29 cellular contexts compared by ENCODE assay signal in the genomic region with DNA sequence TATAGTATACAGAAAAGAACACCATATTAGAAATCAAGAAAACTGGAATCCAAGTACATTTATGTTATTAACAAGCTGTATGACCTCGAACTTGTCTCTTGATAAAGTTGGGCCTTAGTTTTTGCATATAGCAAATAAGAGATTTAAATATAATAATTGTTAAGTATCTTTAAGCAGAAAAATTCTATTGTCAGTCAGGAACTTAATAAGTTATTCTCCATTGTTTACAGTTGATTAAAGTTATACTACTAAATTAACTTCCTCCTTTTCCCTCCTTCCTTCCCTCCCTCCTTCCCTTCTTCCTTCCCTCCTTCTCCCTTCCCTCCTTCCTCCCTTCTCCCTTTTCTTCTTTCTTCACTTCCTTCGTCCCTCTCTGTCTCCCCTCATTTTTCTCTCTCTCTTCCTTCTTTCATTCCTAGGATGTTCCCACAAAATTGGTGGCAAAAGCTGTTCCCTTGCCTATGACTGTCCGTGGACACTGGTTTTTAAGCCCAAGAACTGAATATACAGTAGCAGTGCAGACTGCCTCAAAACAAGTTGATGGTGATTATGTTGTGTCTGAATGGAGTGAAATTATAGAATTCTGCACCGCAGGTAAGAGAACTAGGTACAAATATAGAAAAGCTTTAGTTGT. TPM values are rescaled to one million over a fixed set of nuclear protein-coding genes. Genes with fewer than 3 reads are reported as not detected.
DNase-seq lines count a peak whose midpoint lies in the region; ATAC-seq, FAIRE-seq and TF ChIP-seq lines count a peak whose summit lies in the region.
"Had no signal": no experiment of that assay in that cellular context is flagged by ENCODE, and none has a peak within 500 bp of the region (broad histone marks: within the 10 kb centered on the region; RNA-seq: fewer than 3 reads in every experiment).

No MANE protein-coding gene starts in this region.

- H4K20me1 ChIP-seq in K562 (replicated peaks; ENCODE audit: control insufficient read depth, insufficient read depth, low read length): no peaks in the 10 kb centered on the region
- H4K20me1 ChIP-seq: BLaER1 had no signal

- no peak overlapping the region for H2AFZ ChIP-seq in K562 (ENCODE audit: low read depth, low read length)

- BruUV-seq in K562 (replicated peaks; lab: Mats Ljungman, UMichigan): no TSS peak

- in situ Hi-C loops in K562 (cut with MboI): no loop called here

- H3K36me3 ChIP-seq in HEK293 (ENCODE audit: control insufficient read depth in 2 of 2, insufficient read depth in 1 of 2, low read length in 2 of 2): no peaks in the 10 kb centered on the region
- no peaks in the 10 kb centered on the region for H3K36me3 ChIP-seq in K562 (ENCODE audit: control insufficient read depth, insufficient read depth, low read length)
- H3K36me3 ChIP-seq in kidney (ENCODE audit: control insufficient read depth in 1 of 2, insufficient read depth in 2 of 2, low read length in 2 of 2): no peaks in the 10 kb centered on the region
- H3K36me3 ChIP-seq: BLaER1 had no signal

- H3K9me3 ChIP-seq in HEK293 (ENCODE audit: control insufficient read depth, insufficient read depth, low read depth, low read length): no peaks in the 10 kb centered on the region
- no peaks in the 10 kb centered on the region for H3K9me3 ChIP-seq in K562 (replicated peaks; ENCODE audit: control insufficient read depth, insufficient read depth, low read depth, low read length)
- no peaks in the 10 kb centered on the region for H3K9me3 ChIP-seq in kidney (ENCODE audit: control insufficient read depth in 1 of 2, low read length in 2 of 2)
- H3K9me3 ChIP-seq: BE2C had no signal

- H3K9ac ChIP-seq in K562 (ENCODE audit: insufficient read depth in 1 of 2, low read depth in 2 of 2, low read length in 2 of 2) (no peak overlapping the region), kidney (ENCODE audit: low read length in 2 of 2) (no peak overlapping the region)
- H3K9ac ChIP-seq: BLaER1 had no signal

- TF ChIP-seq RAD21 in K562 (CRISPR knock-in tag; conservative IDR thresholded peaks at IDR 0.05 in 1 of 2, IDR thresholded peaks at IDR 0.05 in 1 of 2): no peak

- no peaks in the 10 kb centered on the region for H3K9me1 ChIP-seq in K562 (ENCODE audit: control insufficient read depth, insufficient read depth, low read length)

- no peak for TF ChIP-seq EP300 in K562 (IDR thresholded peaks at IDR 0.05; ENCODE audit: low read length)

- no peak for DNase-seq in K562 (ENCODE audit: extremely low read depth in 1 of 4, low spot score in 3 of 4)
- DNase-seq in kidney: no peak
- DNase-seq in GM10266 (ENCODE audit: extremely low spot score): no peak
- DNase-seq: 8988T; ACHN; BE2C; C1 segment of cervical spinal cord; CD4-positive, alpha-beta memory T cell; CD4-positive, CD25-positive, alpha-beta regulatory T cell; CD8-positive, alpha-beta memory T cell; COR-L47; DMS 273 treated with DMSO at 0.1 percent for 48 hours; DMS153; DMS53; DMS79; DND-41; EL; GDM1 had no signal

- no peak for TF ChIP-seq POLR2A in K562 (conservative IDR thresholded peaks at IDR 0.05)

- H3K4me2 ChIP-seq in K562 (ENCODE audit: insufficient read depth, low read length): no peak overlapping the region
- H3K4me2 ChIP-seq: BLaER1 had no signal

- POLR2A ChIA-PET in HEK293 (lab: Yijun Ruan, JAX) (no interaction called here), K562 (lab: Yijun Ruan, JAX) (no interaction called here)

- H3K27me3 ChIP-seq in K562 (ENCODE audit: control insufficient read depth in 2 of 2, insufficient read depth in 2 of 2, low read length in 2 of 2): no peaks in the 10 kb centered on the region
- H3K27me3 ChIP-seq: BE2C, BLaER1 had no signal

- H3K4me3 ChIP-seq in HEK293 (ENCODE audit: low read depth, low read length) (no peak overlapping the region), K562 (no peak overlapping the region), kidney (ENCODE audit: low read length in 2 of 2) (no peak overlapping the region)
- H3K4me3 ChIP-seq: BLaER1 had no signal

- 0 out of 2 replicates have a peak, but pooled peaks cover 2% of the 10 kb centered on the region for H3K4me1 ChIP-seq in HEK293 (ENCODE audit: control insufficient read depth, insufficient read depth, low read length)
- no peaks in the 10 kb centered on the region for H3K4me1 ChIP-seq in K562 (replicated peaks in 1 of 2; ENCODE audit: control insufficient read depth in 2 of 2, insufficient read depth in 2 of 2, low read length in 2 of 2)
- H3K4me1 ChIP-seq in kidney (ENCODE audit: control insufficient read depth in 1 of 2, insufficient read depth in 1 of 2, low read depth in 1 of 2, low read length in 2 of 2): no peaks in the 10 kb centered on the region
- H3K4me1 ChIP-seq: BLaER1 had no signal

- no peaks in the 10 kb centered on the region for H3K79me2 ChIP-seq in K562 (ENCODE audit: control insufficient read depth, insufficient read depth, low read length)

- WGBS in K562 (ENCODE audit: insufficient coverage, low coverage, missing lambda C conversion rate): 1% methylated on average over 4 of the region's 4 CpGs

- FAIRE-seq in K562 (lab: Jason Lieb, UNC) (no peak), kidney (lab: Jason Lieb, UNC) (peak; percentile 44)
- FAIRE-seq: A204.1, GM12891, GM19239 had no signal

- TF ChIP-seq CTCF in HEK293 (tag by site-specific recombination; IDR thresholded peaks at IDR 0.05) (no peak), K562 (IDR thresholded peaks at IDR 0.05 in 2 of 3, conservative IDR thresholded peaks at IDR 0.05 in 1 of 3; ENCODE audit: insufficient read depth in 2 of 3, low read depth in 1 of 3, low read length in 3 of 3) (no peak), kidney (IDR thresholded peaks at IDR 0.05; ENCODE audit: borderline replicate concordance, extremely low read depth, insufficient read depth) (no peak), GM10266 (IDR thresholded peaks at IDR 0.05; ENCODE audit: control insufficient read depth, insufficient read depth, low read depth, missing control alignments) (no peak)

- ATAC-seq in K562 (no peak), GM21528 (IDR thresholded peaks at IDR 0.05; ENCODE audit: low FRiP score, unreplicated experiment) (no peak), HG02981 (IDR thresholded peaks at IDR 0.05; ENCODE audit: unreplicated experiment) (no peak)

- H3K27ac ChIP-seq in HEK293 (ENCODE audit: extremely low read depth, low read depth, low read length) (no peak overlapping the region), K562 (ENCODE audit: extremely low read depth, low read depth, low read length) (no peak overlapping the region), kidney (ENCODE audit: low read depth in 2 of 2, low read length in 2 of 2) (no peak overlapping the region)
- H3K27ac ChIP-seq: BLaER1 had no signal

- intact Hi-C loops in K562 (cut with micrococcal nuclease) (no loop called here), kidney (cut with DNase I) (no loop called here)

- CTCF ChIA-PET in HEK293 (lab: Yijun Ruan, JAX): interaction anchor here (0.6 to 3.4 kb wide), 13 partner anchors 11 to 1058 kb away, joined by 3 to 18 read pairs (median 4); no protein-coding TSS in a partner anchor
- CTCF ChIA-PET in K562 (lab: Yijun Ruan, JAX; ENCODE audit: low intra/inter-chr PET ratio): interaction anchor here (0.7 kb wide), 1 partner anchor 577 kb away, joined by 3 read pairs; no protein-coding TSS in a partner anchor

TF ChIP-seq in HEK293, 187 proteins besides CTCF, POLR2A, EP300 and RAD21:
- peak; percentile 84 for TF ChIP-seq ZNF366 (tag by site-specific recombination; conservative IDR thresholded peaks at IDR 0.05)
- TF ChIP-seq, protein P1, sequence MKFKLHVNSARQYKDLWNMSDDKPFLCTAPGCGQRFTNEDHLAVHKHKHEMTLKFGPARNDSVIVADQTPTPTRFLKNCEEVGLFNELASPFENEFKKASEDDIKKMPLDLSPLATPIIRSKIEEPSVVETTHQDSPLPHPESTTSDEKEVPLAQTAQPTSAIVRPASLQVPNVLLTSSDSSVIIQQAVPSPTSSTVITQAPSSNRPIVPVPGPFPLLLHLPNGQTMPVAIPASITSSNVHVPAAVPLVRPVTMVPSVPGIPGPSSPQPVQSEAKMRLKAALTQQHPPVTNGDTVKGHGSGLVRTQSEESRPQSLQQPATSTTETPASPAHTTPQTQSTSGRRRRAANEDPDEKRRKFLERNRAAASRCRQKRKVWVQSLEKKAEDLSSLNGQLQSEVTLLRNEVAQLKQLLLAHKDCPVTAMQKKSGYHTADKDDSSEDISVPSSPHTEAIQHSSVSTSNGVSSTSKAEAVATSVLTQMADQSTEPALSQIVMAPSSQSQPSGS (tag by site-specific recombination; IDR thresholded peaks at IDR 0.05; ENCODE audit: low read depth): no peak
TF ChIP-seq in HEK293: peak in this region for 1.

TF ChIP-seq in K562, 482 proteins besides CTCF, POLR2A, EP300 and RAD21:
- TF ChIP-seq PHB2 (IDR thresholded peaks at IDR 0.05; ENCODE audit: low read depth): no peak
- TF ChIP-seq HNRNPK (IDR thresholded peaks at IDR 0.05; ENCODE audit: low read depth, low read length, poor library complexity, severe bottlenecking): peak; percentile 49
- TF ChIP-seq ZKSCAN1 (IDR thresholded peaks at IDR 0.05; ENCODE audit: low read depth, low read length): no peak
- TF ChIP-seq PCBP2 (IDR thresholded peaks at IDR 0.05; ENCODE audit: low read depth, low read length, poor library complexity, severe bottlenecking): peak; percentile 66

RNA-seq across cellular contexts. Expression of a gene that starts 59.7 kb away (rescaled TPM):
- not detected in 2 replicates for total RNA-seq in K562 (2011; cell fraction: chromatin; rRNA removed; ENCODE audit: low replicate concordance)
- total RNA-seq in K562 (2011; cell fraction: nucleolus; rRNA removed): not detected in 2 replicates
- not detected in 2 replicates for total RNA-seq in K562 (2011; cell fraction: nucleoplasm; rRNA removed)
- not detected in 2 replicates for total RNA-seq in K562 (2014; rRNA removed)
- total RNA-seq in K562 (2014; rRNA removed; fragmentation: Illumina TruSeq; extraction: Trizol): not detected in 2 replicates
- not detected in 2 replicates for total RNA-seq in K562 (2015; rRNA removed; fragmentation: Illumina TruSeq; extraction: Trizol)
- total RNA-seq in K562 (2021): not detected in 2 replicates
- not detected in 2 replicates for polyA plus RNA-seq in K562 (2011; rRNA removed)
- not detected in 2 replicates for polyA plus RNA-seq in K562 (2011; cell fraction: cytosol; rRNA removed)
- not detected in 2 replicates for polyA plus RNA-seq in K562 (2011; cell fraction: nucleus; rRNA removed)
- not detected in 2 replicates for polyA plus RNA-seq in K562 (2012)
- not detected in 2 replicates for polyA plus RNA-seq in K562 (2014; fragmentation: Illumina TruSeq; extraction: Trizol)
- polyA plus RNA-seq in K562 (2014; fragmentation: Nextera tagmentation; extraction: Ambion mirVana): not detected
- polyA plus RNA-seq in K562 (2014; rRNA removed): not detected in 2 replicates
- polyA minus RNA-seq in K562 (2011; rRNA and poly(A)+ RNA removed): not detected in 2 replicates
- not detected in 2 replicates for polyA minus RNA-seq in K562 (2011; cell fraction: cytosol; rRNA and poly(A)+ RNA removed)
- polyA minus RNA-seq in K562 (2011; cell fraction: nucleus; rRNA and poly(A)+ RNA removed): not detected in 2 replicates
- total RNA-seq in kidney: 12.0 TPM
- 19.2 TPM for polyA plus RNA-seq in kidney (ENCODE audit: insufficient read depth, low read depth, low replicate concordance)
- total RNA-seq: CD4-positive, alpha-beta memory T cell; CD4-positive, CD25-positive, alpha-beta regulatory T cell; CD8-positive, alpha-beta memory T cell; Daoy; G401 had no signal
- polyA plus RNA-seq: AG04450; CD14-positive monocyte; CD4-positive, alpha-beta memory T cell; CD4-positive, CD25-positive, alpha-beta regulatory T cell; CD8-positive, alpha-beta memory T cell had no signal

Comparison
In these comparisons a context has a peak if more than half of its experiments do, and no peak if none do; other contexts are left out.
1. RNA of a gene that starts 59.7 kb away (total RNA-seq): 12.0 TPM in kidney (single experiment); not detected in K562; every median in the first group is over 10 times any median in the second.